Comparison of ENCODE assay signal across 33 cellular contexts in genomic region chr16:27543801-27544200, GRCh38.
"Had no signal": no experiment of that assay in that cellular context is flagged by ENCODE, and none has a peak within 500 bp of the region (broad histone marks: within the 10 kb centered on the region; RNA-seq: fewer than 3 reads in every experiment).

No MANE protein-coding gene starts in this region.

- DNase-seq: activated CD4-positive, alpha-beta memory T cell treated with anti-CD3 and anti-CD28 coated beads for 36 hours; activated CD4-positive, alpha-beta T cell treated with anti-CD3 and anti-CD28 coated beads for 36 hours; activated CD4-positive, alpha-beta T cell treated with anti-CD3 and anti-CD28 coated beads, Interleukin-2, amount 50 U/mL, for 1 hour; activated CD8-positive, alpha-beta memory T cell treated with anti-CD3 and anti-CD28 coated beads, Interleukin-2, amount 50 U/mL, for 4 hours; activated gamma-delta T cell treated with Interleukin-2 at 50 U/mL for 16 hours; activated naive CD4-positive, alpha-beta T cell treated with anti-CD3 and anti-CD28 coated beads for 36 hours; activated T-cell treated with anti-CD3 and anti-CD28 coated beads for 4 hours; activated T-cell treated with anti-CD3 and anti-CD28 coated beads, Interleukin-2, amount 50 U/mL, for 4 hours; adrenal gland; anterior cingulate cortex; Karpas-422; KBM-7; NCI-H1105; NCI-H1417 treated with DMSO at 0.1 percent for 48 hours; NCI-H187 treated with DMSO at 0.1 percent for 48 hours; NCI-H2081; NCI-H2171 treated with DMSO at 0.1 percent for 48 hours; NCI-H2227 treated with DMSO at 0.1 percent for 48 hours; NCI-H524 treated with DMSO at 0.1 percent for 48 hours; PC-3; Peyer's patch; RPMI8226; SHP77 treated with DMSO at 0.1 percent for 48 hours; SK-N-SH had no signal

- H3K4me3 Mint-ChIP-seq: activated CD4-positive, alpha-beta memory T cell treated with anti-CD3 and anti-CD28 coated beads for 36 hours; activated CD4-positive, alpha-beta T cell treated with anti-CD3 and anti-CD28 coated beads for 36 hours; activated naive CD4-positive, alpha-beta T cell treated with anti-CD3 and anti-CD28 coated beads for 36 hours; activated T-cell treated with anti-CD3 and anti-CD28 coated beads, Interleukin-2, amount 50 U/mL, for 4 hours; activated T-helper 17 cell treated with anti-CD3 and anti-CD28 coated beads, Interleukin-2, amount 50 U/mL, for 72 hours; T-helper 1 cell treated with Interleukin-12 subunit alpha and Interleukin-12 subunit beta and Interleukin-4 antibody, amounts not matched to agents 30 μg/mL and 1 μg/mL, for 36 hours; T-helper 2 cell treated with Interferon-gamma antibody and Interleukin-4, amounts not matched to agents 5 μg/mL and 100 μg/mL, for 36 hours; WTC11 had no signal

- H3K9me3 Mint-ChIP-seq: activated CD4-positive, alpha-beta memory T cell treated with anti-CD3 and anti-CD28 coated beads for 36 hours; activated naive CD4-positive, alpha-beta T cell treated with anti-CD3 and anti-CD28 coated beads for 36 hours; activated naive CD4-positive, alpha-beta T cell treated with anti-CD3 and anti-CD28 coated beads, Interleukin-2, amount 50 U/mL, for 72 hours; activated T-cell treated with anti-CD3 and anti-CD28 coated beads, Interleukin-2, amount 50 U/mL, for 4 hours; activated T-helper 17 cell treated with anti-CD3 and anti-CD28 coated beads, Interleukin-2, amount 50 U/mL, for 72 hours; brain; T-helper 2 cell treated with Interferon-gamma antibody and Interleukin-4, amounts not matched to agents 5 μg/mL and 100 μg/mL, for 36 hours had no signal

- H3K9me2 ChIP-seq: SK-N-SH had no signal

- H3K27ac ChIP-seq: Peyer's patch, SJSA1 had no signal

- H3K4me3 ChIP-seq: adrenal gland, Peyer's patch, SJSA1 had no signal

- H3K27me3 ChIP-seq: adrenal gland, Peyer's patch, SJSA1 had no signal

- ATAC-seq: activated CD4-positive, alpha-beta T cell treated with anti-CD3 and anti-CD28 coated beads for 36 hours; activated CD4-positive, CD25-positive, alpha-beta regulatory T cell treated with anti-CD3 and anti-CD28 coated beads, Interleukin-2, amount 50 U/mL, for 24 hours; activated naive CD4-positive, alpha-beta T cell treated with anti-CD3 and anti-CD28 coated beads, Interleukin-2, amount 50 U/mL, for 72 hours; activated T-cell treated with anti-CD3 and anti-CD28 coated beads, Interleukin-2, amount 50 U/mL, for 4 hours; activated T-helper 17 cell treated with anti-CD3 and anti-CD28 coated beads, Interleukin-2, amount 50 U/mL, for 72 hours; PC-3; WTC11 had no signal

- H3K9me3 ChIP-seq: adrenal gland, Peyer's patch, SJSA1, SK-N-SH had no signal

- H3K4me1 Mint-ChIP-seq: WTC11 had no signal

- H3K27me3 Mint-ChIP-seq: activated CD4-positive, alpha-beta memory T cell treated with anti-CD3 and anti-CD28 coated beads for 36 hours; activated CD4-positive, alpha-beta T cell treated with anti-CD3 and anti-CD28 coated beads for 36 hours; activated T-helper 17 cell treated with anti-CD3 and anti-CD28 coated beads, Interleukin-2, amount 50 U/mL, for 72 hours; IgD-negative memory B cell had no signal

- H3K4me2 ChIP-seq: SK-N-SH had no signal

- H3K27ac Mint-ChIP-seq: activated CD4-positive, alpha-beta memory T cell treated with anti-CD3 and anti-CD28 coated beads for 36 hours; activated CD4-positive, alpha-beta T cell treated with anti-CD3 and anti-CD28 coated beads for 36 hours; activated naive CD4-positive, alpha-beta T cell treated with anti-CD3 and anti-CD28 coated beads for 36 hours; brain; T-helper 1 cell treated with Interleukin-12 subunit alpha and Interleukin-12 subunit beta and Interleukin-4 antibody, amounts not matched to agents 30 μg/mL and 1 μg/mL, for 36 hours; T-helper 2 cell treated with Interferon-gamma antibody and Interleukin-4, amounts not matched to agents 5 μg/mL and 100 μg/mL, for 36 hours; WTC11 had no signal

- H3K9ac ChIP-seq: SK-N-SH had no signal
